1 cellular context compared by ENCODE assay signal in genomic region chr19:12956446-12957388, GRCh38.
TF ChIP-seq lines count a peak whose summit lies in the region.

Gene GADD45GIP1 (minus strand): TSS chr19:12957223. CDS start chr19:12957212, 11 bp downstream.

TF ChIP-seq in K562, 482 proteins besides CTCF, POLR2A, EP300 and RAD21 (continued from another document and continues in another):
- no peak for TF ChIP-seq REST (CRISPR knock-in tag; IDR thresholded peaks at IDR 0.05; ENCODE audit: low read depth)
- no peak for TF ChIP-seq FOXK2 (conservative IDR thresholded peaks at IDR 0.05 in 1 of 2, IDR thresholded peaks at IDR 0.05 in 1 of 2; ENCODE audit: low read depth in 2 of 2)
- TF ChIP-seq NFRKB (IDR thresholded peaks at IDR 0.05; ENCODE audit: low read depth) = no peak
- no peak for TF ChIP-seq KDM1A (IDR thresholded peaks at IDR 0.05)
- TF ChIP-seq HES1 (IDR thresholded peaks at IDR 0.05; ENCODE audit: low read depth) = no peak
- peak; percentile 80 for TF ChIP-seq MAX (CRISPR knock-in tag; IDR thresholded peaks at IDR 0.05)
- no peak for TF ChIP-seq FOXK1 (CRISPR knock-in tag; IDR thresholded peaks at IDR 0.05; ENCODE audit: borderline replicate concordance)
- no peak for TF ChIP-seq MTA1 (IDR thresholded peaks at IDR 0.05; ENCODE audit: borderline replicate concordance)
- TF ChIP-seq CTBP1 (IDR thresholded peaks at IDR 0.05; ENCODE audit: borderline replicate concordance) = peak; percentile 73; the same call in 1 of the 2 replicates
- no peak for TF ChIP-seq AFF4 (CRISPR knock-in tag; IDR thresholded peaks at IDR 0.05)
- TF ChIP-seq ZNF584 (CRISPR knock-in tag; IDR thresholded peaks at IDR 0.05; ENCODE audit: low read depth) = no peak
- no peak for TF ChIP-seq CBX5 (IDR thresholded peaks at IDR 0.05; ENCODE audit: borderline replicate concordance, low read depth)
- TF ChIP-seq HOMEZ (CRISPR knock-in tag; IDR thresholded peaks at IDR 0.05) = no peak
- no peak for TF ChIP-seq ZNF347 (CRISPR knock-in tag; IDR thresholded peaks at IDR 0.05; ENCODE audit: low read depth)
- no peak for TF ChIP-seq CREB1 (IDR thresholded peaks at IDR 0.05)
- no peak for TF ChIP-seq CREB1 (CRISPR knock-in tag; IDR thresholded peaks at IDR 0.05)
- TF ChIP-seq PML (IDR thresholded peaks at IDR 0.05; ENCODE audit: low read length) = peak; percentile 44; the same call in 1 of the 2 replicates
- no peak for TF ChIP-seq RAD51 (IDR thresholded peaks at IDR 0.05; ENCODE audit: borderline replicate concordance, low read depth)
- peak; percentile 84; the same call in 1 of the 2 replicates for TF ChIP-seq ETS1 (conservative IDR thresholded peaks at IDR 0.05; ENCODE audit: control insufficient read depth, low read depth, low read length)
- no peak for TF ChIP-seq RFX5 (IDR thresholded peaks at IDR 0.05; ENCODE audit: low read depth, low read length)
- TF ChIP-seq ETV5 (CRISPR knock-in tag; IDR thresholded peaks at IDR 0.05; ENCODE audit: low read depth) = no peak; the same call in 1 of the 2 replicates
- TF ChIP-seq FUS (optimal IDR thresholded peaks at IDR 0.05; ENCODE audit: low read depth, low read length) = peak; percentile 67
- TF ChIP-seq SUPT5H (IDR thresholded peaks at IDR 0.05) = peak; percentile 76
- TF ChIP-seq MCM3 (IDR thresholded peaks at IDR 0.05) = no peak
- TF ChIP-seq MAFF (IDR thresholded peaks at IDR 0.05; ENCODE audit: low read length) = no peak
- TF ChIP-seq SREBF1 (IDR thresholded peaks at IDR 0.05; ENCODE audit: borderline replicate concordance, low read depth, low read length) = no peak
- TF ChIP-seq ZNF695 (CRISPR knock-in tag; IDR thresholded peaks at IDR 0.05) = no peak
- no peak for TF ChIP-seq ESRRB (CRISPR knock-in tag; IDR thresholded peaks at IDR 0.05; ENCODE audit: borderline replicate concordance)
- no peak for TF ChIP-seq NFYB (IDR thresholded peaks at IDR 0.05; ENCODE audit: extremely low read depth, insufficient read length)
- TF ChIP-seq ZNF23 (CRISPR knock-in tag; IDR thresholded peaks at IDR 0.05) = no peak
- TF ChIP-seq BRF2 (IDR thresholded peaks at IDR 0.05; ENCODE audit: borderline replicate concordance, insufficient read depth, insufficient read length) = no peak
- TF ChIP-seq XRCC3 (IDR thresholded peaks at IDR 0.05) = no peak
- no peak for TF ChIP-seq SRSF7 (optimal IDR thresholded peaks at IDR 0.05; ENCODE audit: low read depth, low read length)
- peak; percentile 35 to 53; a peak in 2 of 4 replicates for TF ChIP-seq MAZ (CRISPR knock-in tag; conservative IDR thresholded peaks at IDR 0.05 in 1 of 2, IDR thresholded peaks at IDR 0.05 in 1 of 2)
- TF ChIP-seq SMARCA4 (IDR thresholded peaks at IDR 0.05) = no peak
- TF ChIP-seq HINFP (tag; conservative IDR thresholded peaks at IDR 0.05; ENCODE audit: low read depth) = no peak
- no peak for TF ChIP-seq BRF1 (IDR thresholded peaks at IDR 0.05; ENCODE audit: borderline replicate concordance, extremely low read depth, insufficient read length)
- TF ChIP-seq PREB (CRISPR knock-in tag; IDR thresholded peaks at IDR 0.05) = no peak
- peak; percentile 92; the same call in 1 of the 2 replicates for TF ChIP-seq ARID4B (CRISPR knock-in tag; IDR thresholded peaks at IDR 0.05)
- no peak for TF ChIP-seq ZFPM2 (CRISPR knock-in tag; IDR thresholded peaks at IDR 0.05)
- TF ChIP-seq MAFG (tag; conservative IDR thresholded peaks at IDR 0.05) = no peak
